ENCODE assay signal across 8 cellular contexts in the genomic region with DNA sequence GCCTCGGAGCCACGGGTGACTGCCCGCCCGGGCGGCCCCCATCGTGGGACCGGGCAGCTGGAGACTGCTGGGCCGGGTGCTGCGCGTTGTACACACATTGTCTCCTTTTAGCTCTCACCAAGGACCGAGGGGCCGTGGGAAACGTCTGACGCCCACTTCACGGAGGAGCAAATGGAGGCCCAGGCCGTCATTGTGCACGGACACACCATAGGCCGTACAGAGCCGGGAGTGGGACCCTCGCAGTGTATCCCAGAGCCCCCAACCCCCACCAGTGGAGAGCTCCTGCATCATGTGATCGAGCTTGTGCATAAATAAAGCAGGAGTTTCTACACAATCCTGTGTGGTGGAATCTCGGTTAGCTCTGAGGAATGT. TPM values are rescaled to one million over a fixed set of nuclear protein-coding genes. Genes with fewer than 3 reads are reported as not detected.
DNase-seq lines count a peak whose midpoint lies in the region; ATAC-seq and TF ChIP-seq lines count a peak whose summit lies in the region.

No MANE protein-coding gene starts in this region.

- H3K9me3 ChIP-seq in OCI-LY7 (ENCODE audit: low read length), result no peaks in the 10 kb centered on the region
- H3K9me3 ChIP-seq in mononuclear cell (ENCODE audit: low read depth, low read length), result no peaks in the 10 kb centered on the region

- ATAC-seq in HG03457 (IDR thresholded peaks at IDR 0.05; ENCODE audit: unreplicated experiment), result no peak

- CTCF ChIA-PET in OCI-LY7 (lab: Charles Lee; ENCODE audit: unreplicated experiment), result interaction anchor here (0.9 to 1.2 kb wide), 2 partner anchors 14 to 19 kb away, joined by 3 to 4 read pairs; no protein-coding TSS in a partner anchor

- peaks cover 11% of the 10 kb centered on the region; the same call in 1 of the 2 replicates for H3K36me3 ChIP-seq in OCI-LY7 (ENCODE audit: insufficient read depth, low read length)
- no peaks in the 10 kb centered on the region for H3K36me3 ChIP-seq in urinary bladder (ENCODE audit: insufficient read depth)

- peaks cover 33% of the 10 kb centered on the region for H3K4me1 Mint-ChIP-seq in dendritic cell treated with granulocyte-macrophage colony-stimulating factor and Interleukin-4, amounts not matched to agents 40 ng/mL and 50 ng/mL, for 4 days (ENCODE audit: low read depth)

- H3K4me3 ChIP-seq in OCI-LY7 (ENCODE audit: low read depth, low read length, poor library complexity, severe bottlenecking) (peak overlapping the region; percentile 83), mononuclear cell (ENCODE audit: low read length) (peak overlapping the region; percentile 59), urinary bladder (ENCODE audit: low read depth, low read length) (peak overlapping the region; percentile 89)

- WGBS in urinary bladder, result 1% methylated on average over 22 of the region's 22 CpGs

- H3K27ac ChIP-seq in OCI-LY7 (ENCODE audit: low read depth, low read length, poor library complexity, severe bottlenecking) (no peak overlapping the region), urinary bladder (ENCODE audit: low read depth) (peak overlapping the region; percentile 69)

- H3K27me3 ChIP-seq in mononuclear cell (ENCODE audit: insufficient read depth, low read length), result no peaks in the 10 kb centered on the region

- BruUV-seq in OCI-LY7 (replicated peaks; lab: Mats Ljungman, UMichigan), result no TSS peak

- H3K36me3 Mint-ChIP-seq in dendritic cell treated with granulocyte-macrophage colony-stimulating factor and Interleukin-4, amounts not matched to agents 40 ng/mL and 50 ng/mL, for 4 days (ENCODE audit: low read depth), result peaks cover 16% of the 10 kb centered on the region

- no peaks in the 10 kb centered on the region for H4K20me1 ChIP-seq in OCI-LY7 (ENCODE audit: insufficient read depth, low read length)

- H2AFZ ChIP-seq in OCI-LY7 (ENCODE audit: low read length), result peak overlapping the region; percentile 43; the same call in 1 of the 2 replicates

- DNase-seq in activated gamma-delta T cell treated with Interleukin-2 at 50 U/mL for 16 hours (peak; percentile 11), activated gamma-delta T cell (lab: John Stamatoyannopoulos, UW) (no peak), OCI-LY7 (ENCODE audit: low spot score) (peak; percentile 19), hepatic stellate cell (ENCODE audit: low spot score) (no peak)

- TF ChIP-seq CTCF in OCI-LY7 (conservative IDR thresholded peaks at IDR 0.05; ENCODE audit: low read length), result no peak

- POLR2A ChIA-PET in OCI-LY7 (lab: Charles Lee), result interaction anchor here (0.5 to 2.0 kb wide), 11 partner anchors 10 to 465 kb away, joined by 3 to 10 read pairs (median 4); a partner anchor contains a TSS

- H3K4me2 ChIP-seq in OCI-LY7 (ENCODE audit: low read length), result peak overlapping the region; percentile 99

- H3K9me3 Mint-ChIP-seq in dendritic cell treated with granulocyte-macrophage colony-stimulating factor and Interleukin-4, amounts not matched to agents 40 ng/mL and 50 ng/mL, for 4 days, result no peaks in the 10 kb centered on the region

- peaks cover 17% of the 10 kb centered on the region for H3K4me1 ChIP-seq in OCI-LY7 (ENCODE audit: insufficient read depth, low read length, poor library complexity, severe bottlenecking)
- H3K4me1 ChIP-seq in mononuclear cell (ENCODE audit: insufficient read depth, low read length), result peaks cover 55% of the 10 kb centered on the region
- no peaks in the 10 kb centered on the region for H3K4me1 ChIP-seq in urinary bladder (ENCODE audit: insufficient read depth)

- H3K27ac Mint-ChIP-seq in dendritic cell treated with granulocyte-macrophage colony-stimulating factor and Interleukin-4, amounts not matched to agents 40 ng/mL and 50 ng/mL, for 4 days, result peak overlapping the region; percentile 59

- peak overlapping the region; percentile 74 for H3K4me3 Mint-ChIP-seq in dendritic cell treated with granulocyte-macrophage colony-stimulating factor and Interleukin-4, amounts not matched to agents 40 ng/mL and 50 ng/mL, for 4 days

- H3K79me2 ChIP-seq in OCI-LY7 (ENCODE audit: insufficient read depth, low read depth, low read length), result peaks cover 9% of the 10 kb centered on the region; the same call in 1 of the 2 replicates

- no peaks in the 10 kb centered on the region for H3K9me2 ChIP-seq in OCI-LY7 (ENCODE audit: insufficient read depth, low read length)

- intact Hi-C loops in OCI-LY7 (cut with micrococcal nuclease; ENCODE audit: unreplicated experiment), result loop anchor here (1.0 to 2.0 kb wide), 2 partner anchors 18 to 61 kb away; a partner anchor contains a TSS
- intact Hi-C loops in dendritic cell treated with granulocyte-macrophage colony-stimulating factor and Interleukin-4, amounts not matched to agents 40 ng/mL and 50 ng/mL, for 4 days (cut with micrococcal nuclease), result loop anchor here (1.0 to 2.0 kb wide), 2 partner anchors 24 to 60 kb away; a partner anchor contains a TSS

- H3K27me3 Mint-ChIP-seq in dendritic cell treated with granulocyte-macrophage colony-stimulating factor and Interleukin-4, amounts not matched to agents 40 ng/mL and 50 ng/mL, for 4 days, result no peaks in the 10 kb centered on the region

RNA-seq across cellular contexts. Expression of a gene that starts 0.7 kb away (rescaled TPM):
- 17.8 and 18.0 TPM in 2 replicates for total RNA-seq in OCI-LY7 (2014; rRNA removed; shearing (Covaris generic))
- total RNA-seq in OCI-LY7 (2022) (27.1 and 29.1 TPM in 2 replicates), mononuclear cell (40.8 TPM), urinary bladder (45.7 TPM)
- polyA plus RNA-seq in urinary bladder, result 25.4 TPM

RNA-seq across cellular contexts. Expression of a gene that starts 24.0 kb away (rescaled TPM):
- 83.0 and 96.2 TPM in 2 replicates for total RNA-seq in OCI-LY7 (2014; rRNA removed; shearing (Covaris generic))
- total RNA-seq in OCI-LY7 (2022) (161 and 171 TPM in 2 replicates), mononuclear cell (131 TPM), urinary bladder (110 TPM)
- 81.9 TPM for polyA plus RNA-seq in urinary bladder

Comparison
In these comparisons a context has a peak if more than half of its experiments do, and no peak if none do; other contexts are left out.
1. DNase-seq: peak in activated gamma-delta T cell treated with Interleukin-2 at 50 U/mL for 16 hours (single experiment) and OCI-LY7 (single experiment); none in activated gamma-delta T cell (single experiment) and hepatic stellate cell (single experiment).
2. Peak in every context shown above with its lines, with median percentiles within 50 percentile points of each other: H3K4me3 ChIP-seq.